10 cellular contexts compared by ENCODE assay signal in genomic region chr10:71765907-71766716, GRCh38. TPM values are rescaled to one million over a fixed set of nuclear protein-coding genes. Genes with fewer than 3 reads are reported as not detected.
DNase-seq lines count a peak whose midpoint lies in the region; ATAC-seq and TF ChIP-seq lines count a peak whose summit lies in the region.
"Had no signal": no experiment of that assay in that cellular context is flagged by ENCODE, and none has a peak within 500 bp of the region (broad histone marks: within the 10 kb centered on the region; RNA-seq: fewer than 3 reads in every experiment).

No MANE protein-coding gene starts in this region.

- peaks cover 60% of the 10 kb centered on the region for H3K4me1 Mint-ChIP-seq in Calu3 (ENCODE audit: low read depth, unreplicated experiment)
- peaks cover 78% of the 10 kb centered on the region for H3K4me1 Mint-ChIP-seq in activated T-helper 1 cell treated with anti-CD3 and anti-CD28 coated beads, Interleukin-12 subunit alpha, Interleukin-12 subunit beta, Interleukin-2, Interleukin-4 antibody, amounts not matched to agents 30 ng/mL and 10 ng/mL and 1 ng/mL, durations not matched to agents 14 hours and 24 hours and 36 hours (ENCODE audit: low read depth)

- H3K9me3 ChIP-seq in right cardiac atrium (ENCODE audit: control insufficient read depth, low read length) (no peaks in the 10 kb centered on the region), skeletal muscle satellite cell (replicated peaks; ENCODE audit: low read length) (no peaks in the 10 kb centered on the region)

- H3K4me2 ChIP-seq in skeletal muscle satellite cell (ENCODE audit: low read length) = peak overlapping the region; percentile 11

- ATAC-seq in right cardiac atrium (no peak), HG02678 (IDR thresholded peaks at IDR 0.05; ENCODE audit: unreplicated experiment) (no peak)

- H3K4me1 ChIP-seq in right cardiac atrium (ENCODE audit: control insufficient read depth, insufficient read depth, low read length) (peaks cover 29% of the 10 kb centered on the region), skeletal muscle satellite cell (ENCODE audit: control insufficient read depth, insufficient read depth, low read length) (peaks cover 80% of the 10 kb centered on the region)

- peaks cover 16% of the 10 kb centered on the region for H3K36me3 Mint-ChIP-seq in Calu3 (ENCODE audit: insufficient read depth, unreplicated experiment)
- H3K36me3 Mint-ChIP-seq in activated T-helper 1 cell treated with anti-CD3 and anti-CD28 coated beads, Interleukin-12 subunit alpha, Interleukin-12 subunit beta, Interleukin-2, Interleukin-4 antibody, amounts not matched to agents 30 ng/mL and 10 ng/mL and 1 ng/mL, durations not matched to agents 14 hours and 24 hours and 36 hours (ENCODE audit: low read depth) = peaks cover 48% of the 10 kb centered on the region

- DNase-seq in Calu3 (no peak), right cardiac atrium (peak in 2 of 3 donors; percentile 69 to 70), DMS 273 treated with DMSO at 0.1 percent for 48 hours (lab: John Stamatoyannopoulos, UW) (no peak), NCI-H748 (lab: John Stamatoyannopoulos, UW; ENCODE audit: unreplicated experiment) (no peak), D341Med (ENCODE audit: low spot score) (no peak)
- DNase-seq in activated T-helper 1 cell treated with anti-CD3 and anti-CD28 coated beads, Interleukin-12 subunit alpha, Interleukin-12 subunit beta, Interleukin-2, Interleukin-4 antibody, amounts not matched to agents 30 ng/mL and 10 ng/mL and 1 ng/mL, durations not matched to agents 14 hours and 24 hours and 36 hours (ENCODE audit: low spot score) = no peak
- DNase-seq: GDM1, NCI-H82 had no signal

- 70% methylated on average over 22 of the region's 22 CpGs for WGBS in right cardiac atrium

- H3K4me3 ChIP-seq in right cardiac atrium (ENCODE audit: low read length) = no peak overlapping the region
- no peak overlapping the region for H3K4me3 ChIP-seq in skeletal muscle satellite cell (ENCODE audit: low read length)

- peak overlapping the region; percentile 87 for H3K27ac Mint-ChIP-seq in Calu3 (ENCODE audit: unreplicated experiment)
- peak overlapping the region; percentile 55 for H3K27ac Mint-ChIP-seq in activated T-helper 1 cell treated with anti-CD3 and anti-CD28 coated beads, Interleukin-12 subunit alpha, Interleukin-12 subunit beta, Interleukin-2, Interleukin-4 antibody, amounts not matched to agents 30 ng/mL and 10 ng/mL and 1 ng/mL, durations not matched to agents 14 hours and 24 hours and 36 hours

- H3K27me3 Mint-ChIP-seq in Calu3 (ENCODE audit: unreplicated experiment) = no peaks in the 10 kb centered on the region
- no peaks in the 10 kb centered on the region for H3K27me3 Mint-ChIP-seq in activated T-helper 1 cell treated with anti-CD3 and anti-CD28 coated beads, Interleukin-12 subunit alpha, Interleukin-12 subunit beta, Interleukin-2, Interleukin-4 antibody, amounts not matched to agents 30 ng/mL and 10 ng/mL and 1 ng/mL, durations not matched to agents 14 hours and 24 hours and 36 hours (ENCODE audit: insufficient read depth)

- no peak for TF ChIP-seq CTCF in Calu3 (IDR thresholded peaks at IDR 0.05; ENCODE audit: unreplicated experiment)

- intact Hi-C loops in Calu3 (cut with micrococcal nuclease; ENCODE audit: unreplicated experiment) (loop anchor here (2.0 kb wide), 1 partner anchor 37 kb away; no protein-coding TSS in a partner anchor), right cardiac atrium (cut with DNase I) (no loop called here)
- intact Hi-C loops in activated T-helper 1 cell treated with anti-CD3 and anti-CD28 coated beads, Interleukin-12 subunit alpha, Interleukin-12 subunit beta, Interleukin-2, Interleukin-4 antibody, amounts not matched to agents 30 ng/mL and 10 ng/mL and 1 ng/mL, durations not matched to agents 14 hours and 24 hours and 36 hours (cut with micrococcal nuclease) = loop anchor here (2.0 kb wide), 1 partner anchor 447 kb away; no protein-coding TSS in a partner anchor

- H3K27me3 ChIP-seq in right cardiac atrium (ENCODE audit: control insufficient read depth, insufficient read depth) (no peaks in the 10 kb centered on the region), skeletal muscle satellite cell (ENCODE audit: control insufficient read depth, insufficient read depth, low read length) (no peaks in the 10 kb centered on the region)

- CTCF ChIA-PET in Calu3 (lab: Charles Lee) = interaction anchor here (0.6 to 2.1 kb wide), 13 partner anchors 8 to 878 kb away, joined by 3 to 12 read pairs (median 4); no protein-coding TSS in a partner anchor

- H3K9me3 Mint-ChIP-seq in Calu3 (ENCODE audit: low read depth, unreplicated experiment) = no peaks in the 10 kb centered on the region
- H3K9me3 Mint-ChIP-seq in activated T-helper 1 cell treated with anti-CD3 and anti-CD28 coated beads, Interleukin-12 subunit alpha, Interleukin-12 subunit beta, Interleukin-2, Interleukin-4 antibody, amounts not matched to agents 30 ng/mL and 10 ng/mL and 1 ng/mL, durations not matched to agents 14 hours and 24 hours and 36 hours = no peaks in the 10 kb centered on the region

- H3K36me3 ChIP-seq in skeletal muscle satellite cell (ENCODE audit: insufficient read depth, low read length) = no peaks in the 10 kb centered on the region

- peak overlapping the region; percentile 88 for H3K27ac ChIP-seq in right cardiac atrium (ENCODE audit: low read length)

- H3K4me3 Mint-ChIP-seq in Calu3 (ENCODE audit: low read depth, unreplicated experiment) = peak overlapping the region; percentile 65
- peak overlapping the region; percentile 3 for H3K4me3 Mint-ChIP-seq in activated T-helper 1 cell treated with anti-CD3 and anti-CD28 coated beads, Interleukin-12 subunit alpha, Interleukin-12 subunit beta, Interleukin-2, Interleukin-4 antibody, amounts not matched to agents 30 ng/mL and 10 ng/mL and 1 ng/mL, durations not matched to agents 14 hours and 24 hours and 36 hours

- BruUV-seq in Calu3 (replicated peaks; lab: Mats Ljungman, UMichigan) = no TSS peak

- H3K9ac ChIP-seq in skeletal muscle satellite cell (ENCODE audit: low read depth, low read length) = peak overlapping the region; percentile 42

RNA-seq across cellular contexts. Expression of gene VSIR, which starts 7.2 kb away (rescaled TPM):
- total RNA-seq in Calu3 (2022) (30.1 and 46.1 TPM in 2 replicates), right cardiac atrium (10 to 100 TPM; 29.3 to 55.1 (median 34.4) TPM)
- total RNA-seq in activated T-helper 1 cell treated with anti-CD3 and anti-CD28 coated beads, Interleukin-12 subunit alpha, Interleukin-12 subunit beta, Interleukin-2, Interleukin-4 antibody, amounts not matched to agents 30 ng/mL and 10 ng/mL and 1 ng/mL, durations not matched to agents 14 hours and 24 hours and 36 hours = 114 and 115 TPM in 2 replicates
- polyA plus RNA-seq in right cardiac atrium = 36.8 TPM
- total RNA-seq in skeletal muscle satellite cell (2012; rRNA removed) = 7.9 and 15.5 TPM in 2 replicates

RNA-seq across cellular contexts. Expression of gene C10orf105, which starts 46.5 kb away (rescaled TPM):
- not detected in 2 replicates for total RNA-seq in Calu3 (2022)
- 0.18 and 0.32 TPM in 2 replicates for total RNA-seq in activated T-helper 1 cell treated with anti-CD3 and anti-CD28 coated beads, Interleukin-12 subunit alpha, Interleukin-12 subunit beta, Interleukin-2, Interleukin-4 antibody, amounts not matched to agents 30 ng/mL and 10 ng/mL and 1 ng/mL, durations not matched to agents 14 hours and 24 hours and 36 hours
- total RNA-seq in right cardiac atrium = under 1 TPM in 3 of 4 donors, not detected in 1; 0.14 to 0.36 (median 0.24) TPM
- 0.09 TPM for polyA plus RNA-seq in right cardiac atrium
- total RNA-seq in skeletal muscle satellite cell (2012; rRNA removed) = not detected in 2 replicates

Comparison
In these comparisons a context has a peak if more than half of its experiments do, and no peak if none do; other contexts are left out.
1. DNase-seq: peak in right cardiac atrium (2 of 3); none in Calu3 (single experiment), activated T-helper 1 cell treated with anti-CD3 and anti-CD28 coated beads, Interleukin-12 subunit alpha, Interleukin-12 subunit beta, Interleukin-2, Interleukin-4 antibody, amounts not matched to agents 30 ng/mL and 10 ng/mL and 1 ng/mL, durations not matched to agents 14 hours and 24 hours and 36 hours (single experiment), DMS 273 treated with DMSO at 0.1 percent for 48 hours (single experiment), NCI-H748 (single experiment) and D341Med (single experiment).
2. intact Hi-C loops: an anchor here in Calu3 (2.0 kb wide) and activated T-helper 1 cell treated with anti-CD3 and anti-CD28 coated beads, Interleukin-12 subunit alpha, Interleukin-12 subunit beta, Interleukin-2, Interleukin-4 antibody, amounts not matched to agents 30 ng/mL and 10 ng/mL and 1 ng/mL, durations not matched to agents 14 hours and 24 hours and 36 hours (2.0 kb wide); none called in right cardiac atrium.